In genomic region chr21:44685050-44685449, GRCh38 we compare ENCODE assay signal across 5 cellular contexts. TPM values are rescaled to one million over a fixed set of nuclear protein-coding genes. Genes with fewer than 3 reads are reported as not detected.
"Had no signal": no experiment of that assay in that cellular context is flagged by ENCODE, and none has a peak within 500 bp of the region (broad histone marks: within the 10 kb centered on the region; RNA-seq: fewer than 3 reads in every experiment).

No MANE protein-coding gene starts in this region.

RNA-seq across cellular contexts. Expression of gene KRTAP12-1, which starts 3.1 kb away (rescaled TPM):
- total RNA-seq: GM23338, HepG2, HFFc6, HT1080 had no signal

RNA-seq across cellular contexts. Expression of gene KRTAP10-12, which starts 11.9 kb away (rescaled TPM):
- total RNA-seq: GM23338, H1, HepG2, HFFc6, HT1080 had no signal

RNA-seq across cellular contexts. Expression of gene KRTAP12-2, which starts 18.3 kb away (rescaled TPM):
- total RNA-seq: GM23338, H1, HepG2, HFFc6, HT1080 had no signal

RNA-seq across cellular contexts. Expression of gene TSPEAR, which starts 26.3 kb away (rescaled TPM):
- total RNA-seq: HFFc6, HT1080 had no signal

RNA-seq across cellular contexts. Expression of gene KRTAP12-3, which starts 27.3 kb away (rescaled TPM):
- total RNA-seq: GM23338, H1, HepG2, HFFc6, HT1080 had no signal
